10 cellular contexts compared by ENCODE assay signal in the genomic region with DNA sequence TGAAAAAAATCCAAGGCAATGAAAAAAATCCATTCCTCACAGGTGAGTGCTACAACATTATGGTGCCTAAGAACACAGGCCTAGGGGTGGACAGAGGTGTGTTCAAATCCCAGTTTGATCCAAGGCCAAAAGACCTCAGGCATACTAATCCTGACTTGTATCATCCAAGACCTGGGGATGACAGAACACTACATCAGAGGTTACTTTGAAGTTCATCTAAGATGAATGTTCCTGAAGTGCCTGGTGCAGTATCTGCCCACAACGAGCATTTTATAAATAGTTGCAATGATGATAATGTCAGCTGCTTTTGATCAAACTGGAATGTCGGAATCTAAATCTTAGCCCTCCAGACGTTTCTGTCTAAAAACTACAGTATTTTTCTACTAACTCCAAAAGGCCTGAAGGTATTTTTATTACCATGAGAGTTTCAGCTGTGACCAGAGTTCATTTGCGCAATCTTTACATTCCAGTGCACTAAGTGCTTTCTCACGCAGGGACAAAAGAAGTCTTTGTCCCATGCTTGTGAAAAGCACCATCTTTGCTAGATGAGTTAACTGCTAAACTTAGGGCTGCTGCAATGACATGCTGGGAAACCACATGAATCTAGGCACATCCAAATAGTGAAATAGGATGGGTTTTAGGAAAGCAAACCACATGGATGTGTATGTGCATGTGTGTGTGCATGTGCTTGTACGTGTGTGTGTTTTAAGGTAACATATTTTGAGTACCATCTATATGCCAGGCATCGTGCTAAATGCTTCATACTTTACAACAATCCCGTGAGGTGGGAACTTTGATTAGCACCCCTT. TPM values are rescaled to one million over a fixed set of nuclear protein-coding genes. Genes with fewer than 3 reads are reported as not detected.
DNase-seq lines count a peak whose midpoint lies in the region; ATAC-seq and TF ChIP-seq lines count a peak whose summit lies in the region.
"Had no signal": no experiment of that assay in that cellular context is flagged by ENCODE, and none has a peak within 500 bp of the region (broad histone marks: within the 10 kb centered on the region; RNA-seq: fewer than 3 reads in every experiment).

No MANE protein-coding gene starts in this region.

- H3K27me3 ChIP-seq in endodermal cell (ENCODE audit: control insufficient read depth, insufficient read depth, low read length, poor library complexity, severe bottlenecking), result no peaks in the 10 kb centered on the region

- DNase-seq in AG08395 (ENCODE audit: low spot score), result peak; percentile 80
- peak; percentile 85 for DNase-seq in NCI-H1048 (lab: John Stamatoyannopoulos, UW)
- DNase-seq in endodermal cell, result peak; percentile 11
- peak; percentile 88 for DNase-seq in myocyte (ENCODE audit: low read depth)
- no peak for DNase-seq in NK-92 treated with Interleukin-12 subunit alpha and Interleukin-12 subunit beta, amount 100 ng/mL, for 24 hours (lab: John Stamatoyannopoulos, UW)
- DNase-seq in DMS 273 treated with DMSO at 0.1 percent for 48 hours (lab: John Stamatoyannopoulos, UW), result no peak
- DNase-seq in T-cell, result no peak
- DNase-seq in midbrain (lab: John Stamatoyannopoulos, UW), result no peak
- DNase-seq: CD4-positive, alpha-beta T cell; T-helper 17 cell had no signal

- H3K9me3 Mint-ChIP-seq in endodermal cell, result no peaks in the 10 kb centered on the region
- H3K9me3 Mint-ChIP-seq in T-cell, result no peaks in the 10 kb centered on the region
- H3K9me3 Mint-ChIP-seq: CD4-positive, alpha-beta T cell had no signal

- H3K4me3 Mint-ChIP-seq in endodermal cell, result no peak overlapping the region
- no peak overlapping the region for H3K4me3 Mint-ChIP-seq in T-cell
- H3K4me3 Mint-ChIP-seq: CD4-positive, alpha-beta T cell; T-helper 17 cell had no signal

- no peak overlapping the region for H3K4me3 ChIP-seq in endodermal cell (ENCODE audit: low read length)

- H3K27me3 Mint-ChIP-seq in endodermal cell (ENCODE audit: insufficient read depth) (peaks cover 2% of the 10 kb centered on the region), T-cell (no peaks in the 10 kb centered on the region)
- H3K27me3 Mint-ChIP-seq: CD4-positive, alpha-beta T cell; T-helper 17 cell had no signal

- no peak for ATAC-seq in T-cell (replicated peaks in 1 of 4)
- ATAC-seq: T-helper 17 cell had no signal

- H3K4me1 Mint-ChIP-seq in endodermal cell, result peaks cover 22% of the 10 kb centered on the region
- H3K4me1 Mint-ChIP-seq in T-cell, result peaks cover 0 to 7% (median 2%) of the 10 kb centered on the region in 3 donors

- CTCF ChIA-PET in T-cell (lab: Charles Lee), result interaction anchor here in 1 of 2 donors (0.5 kb wide), 1 partner anchor 9 kb away, joined by 7 read pairs; no protein-coding TSS in a partner anchor

- peaks cover 81% of the 10 kb centered on the region for H3K36me3 ChIP-seq in endodermal cell (ENCODE audit: control insufficient read depth, insufficient read depth, low read length)

- H3K27ac Mint-ChIP-seq in endodermal cell, result no peak overlapping the region
- no peak overlapping the region for H3K27ac Mint-ChIP-seq in T-cell
- H3K27ac Mint-ChIP-seq: CD4-positive, alpha-beta T cell; T-helper 17 cell had no signal

- H3K27ac ChIP-seq in endodermal cell (ENCODE audit: low read depth, low read length), result peak overlapping the region; percentile 67

- H3K9me3 ChIP-seq in endodermal cell (ENCODE audit: control insufficient read depth, low read length), result no peaks in the 10 kb centered on the region

- no peak overlapping the region for H3K9ac ChIP-seq in endodermal cell (ENCODE audit: extremely low read depth, low read length, poor library complexity, severe bottlenecking)

- POLR2A ChIA-PET in T-cell (lab: Charles Lee), result no interaction called here

- 93 to 96% methylated on average over 7 to 8 of the region's 8 CpGs for WGBS in endodermal cell (ENCODE audit: insufficient coverage in 1 of 2, insufficient read length in 1 of 2), 2 experiments

- H3K4me1 ChIP-seq in endodermal cell (ENCODE audit: control insufficient read depth, insufficient read depth, low read length), result peaks cover 15% of the 10 kb centered on the region

- H3K36me3 Mint-ChIP-seq in endodermal cell (ENCODE audit: low read depth) (peaks cover 67% of the 10 kb centered on the region), T-cell (peaks cover 57% of the 10 kb centered on the region)

- no peak for TF ChIP-seq CTCF in endodermal cell (conservative IDR thresholded peaks at IDR 0.05)

RNA-seq across cellular contexts. Expression of a gene that starts 18.1 kb away (rescaled TPM):
- 100 to 1,000 TPM; 355 to 392 TPM for total RNA-seq in endodermal cell
- 280 TPM for polyA plus RNA-seq in endodermal cell (2013, experiment 1 of 2)
- polyA plus RNA-seq in endodermal cell (2013, experiment 2 of 2), result 311 TPM
- total RNA-seq in myocyte, result 1,048 and 1,291 TPM in 2 replicates
- 2,760 TPM for polyA plus RNA-seq in myocyte (2012)
- 100 to 1,000 TPM in 4 of 5 donors, 10 to 100 TPM in 1; 59.4 to 223 (median 159) TPM for total RNA-seq in T-cell

Comparison
In these comparisons a context has a peak if more than half of its experiments do, and no peak if none do; other contexts are left out.
1. DNase-seq: peak in AG08395 (single experiment), NCI-H1048 (single experiment), endodermal cell (single experiment) and myocyte (single experiment); none in NK-92 treated with Interleukin-12 subunit alpha and Interleukin-12 subunit beta, amount 100 ng/mL, for 24 hours (single experiment), DMS 273 treated with DMSO at 0.1 percent for 48 hours (single experiment), T-cell (0 of 34) and midbrain (single experiment).